Comparison of ENCODE assay signal across 12 cellular contexts in the genomic region with DNA sequence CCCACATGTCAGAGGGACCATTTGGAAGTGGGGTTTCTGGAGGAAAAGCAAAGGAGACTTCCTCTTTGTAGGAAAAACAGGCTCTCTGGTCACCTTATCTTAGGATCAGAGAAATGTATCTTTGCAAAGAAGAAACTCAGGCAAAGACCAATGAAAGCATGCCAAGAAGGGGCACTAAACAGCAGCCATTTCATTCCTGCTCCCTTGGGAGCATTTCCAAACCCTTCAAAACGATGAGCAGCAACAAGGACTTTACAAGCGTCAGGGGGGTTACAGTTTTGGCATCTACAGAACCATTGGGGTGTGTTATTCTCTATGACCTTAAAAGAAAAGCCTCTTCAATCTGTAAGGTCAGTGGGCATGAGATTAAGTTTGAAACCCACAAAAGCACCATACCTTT.
A peak's percentile ranks its signal among the peaks of the same experiment; 100 is the strongest.
DNase-seq lines count a peak whose midpoint lies in the region; ATAC-seq and TF ChIP-seq lines count a peak whose summit lies in the region.
"Had no signal": no experiment of that assay in that cellular context is flagged by ENCODE, and none has a peak within 500 bp of the region (broad histone marks: within the 10 kb centered on the region; RNA-seq: fewer than 3 reads in every experiment).

No MANE protein-coding gene starts in this region.

- no peak overlapping the region for H3K4me3 ChIP-seq in SJSA1
- peak overlapping the region in 2 of 59 donors; percentile 3 to 11 for H3K4me3 ChIP-seq in dorsolateral prefrontal cortex
- H3K4me3 ChIP-seq in muscle layer of duodenum (ENCODE audit: low read depth in 1 of 2, low read length in 2 of 2) = no peak overlapping the region
- H3K4me3 ChIP-seq in tibial artery = no peak overlapping the region
- H3K4me3 ChIP-seq: HAP-1 had no signal

- no peak for DNase-seq in SJSA1 (ENCODE audit: low read depth in 1 of 2, low spot score in 2 of 2)
- DNase-seq in dorsolateral prefrontal cortex = no peak
- DNase-seq in tibial artery = no peak
- no peak for DNase-seq in NCI-H1048 (lab: John Stamatoyannopoulos, UW)
- DNase-seq: activated CD4-positive, alpha-beta T cell treated with anti-CD3 and anti-CD28 coated beads for 36 hours; activated T-cell treated with anti-CD3 and anti-CD28 coated beads, Interleukin-2, amount 50 U/mL, for 24 hours; stimulated activated CD4-positive, alpha-beta T cell treated with anti-CD3 and anti-CD28 coated beads, Interleukin-4, amount 100 ng/mL, for 24 hours; stimulated activated naive B cell treated with anti-CD40 and anti-IgM and Interleukin-4, amounts not matched to agents 10 μg/mL and 1 μg/mL and 100 μg/mL, for 72 hours had no signal

- H3K27ac ChIP-seq in SJSA1 = peak overlapping the region; percentile 46; the same call in 1 of the 2 replicates
- peak overlapping the region in 39 of 59 donors; percentile 30 to 84 (median 70) for H3K27ac ChIP-seq in dorsolateral prefrontal cortex
- peak overlapping the region; percentile 50 for H3K27ac ChIP-seq in muscle layer of duodenum (ENCODE audit: low read length)
- H3K27ac ChIP-seq in tibial artery = peak overlapping the region; percentile 70 to 77

- no peaks in the 10 kb centered on the region for H3K9me3 ChIP-seq in SJSA1 (replicated peaks)
- H3K9me3 ChIP-seq in muscle layer of duodenum (ENCODE audit: control insufficient read depth in 1 of 2, low read length in 2 of 2) = no peaks in the 10 kb centered on the region
- no peaks in the 10 kb centered on the region for H3K9me3 ChIP-seq in tibial artery
- H3K9me3 ChIP-seq: HAP-1 had no signal

- peaks cover 12% of the 10 kb centered on the region for H3K36me3 ChIP-seq in SJSA1
- H3K36me3 ChIP-seq in muscle layer of duodenum (ENCODE audit: control insufficient read depth in 1 of 2, insufficient read depth in 2 of 2, low read length in 2 of 2) = peaks cover 0 to 4% of the 10 kb centered on the region in 2 donors
- peaks cover 3 to 5% (median 5%) of the 10 kb centered on the region in 3 donors for H3K36me3 ChIP-seq in tibial artery
- H3K36me3 ChIP-seq: HAP-1 had no signal

- TF ChIP-seq CTCF in dorsolateral prefrontal cortex (IDR thresholded peaks at IDR 0.05 in 54 of 56, conservative IDR thresholded peaks at IDR 0.05 in 2 of 56; ENCODE audit: low read depth in 1 of 56, partially characterized antibody in 56 of 56) = no peak
- no peak for TF ChIP-seq CTCF in tibial artery (IDR thresholded peaks at IDR 0.05)

- ATAC-seq in HG02870 (IDR thresholded peaks at IDR 0.05; ENCODE audit: unreplicated experiment) (no peak), GM18858 (IDR thresholded peaks at IDR 0.05; ENCODE audit: unreplicated experiment) (no peak)
- ATAC-seq: activated CD4-positive, alpha-beta T cell treated with anti-CD3 and anti-CD28 coated beads for 36 hours; stimulated activated naive B cell treated with anti-CD40 and anti-IgM and Interleukin-4, amounts not matched to agents 10 μg/mL and 1 μg/mL and 100 μg/mL, for 72 hours had no signal

- H3K27me3 ChIP-seq in SJSA1 (replicated peaks) (no peaks in the 10 kb centered on the region), dorsolateral prefrontal cortex (no peaks in the 10 kb centered on the region), muscle layer of duodenum (ENCODE audit: low read depth, low read length) (no peaks in the 10 kb centered on the region), tibial artery (no peaks in the 10 kb centered on the region)

- peaks cover 63% of the 10 kb centered on the region for H3K4me1 ChIP-seq in SJSA1 (replicated peaks)
- H3K4me1 ChIP-seq in muscle layer of duodenum (ENCODE audit: control insufficient read depth in 1 of 2, insufficient read depth in 2 of 2, low read length in 2 of 2) = peaks cover 43 to 70% of the 10 kb centered on the region in 2 donors
- peaks cover 0 to 74% (median 55%) of the 10 kb centered on the region in 4 donors for H3K4me1 ChIP-seq in tibial artery
- H3K4me1 ChIP-seq: HAP-1 had no signal

- intact Hi-C loops in dorsolateral prefrontal cortex (cut with DNase I) (loop anchor here in 1 of 2 donors (2.0 kb wide), 1 partner anchor 32 kb away; no protein-coding TSS in a partner anchor), tibial artery (cut with DNase I; ENCODE audit: low total_unique reads) (no loop called here)
